Comparison of ENCODE assay signal across 21 cellular contexts in the genomic region with DNA sequence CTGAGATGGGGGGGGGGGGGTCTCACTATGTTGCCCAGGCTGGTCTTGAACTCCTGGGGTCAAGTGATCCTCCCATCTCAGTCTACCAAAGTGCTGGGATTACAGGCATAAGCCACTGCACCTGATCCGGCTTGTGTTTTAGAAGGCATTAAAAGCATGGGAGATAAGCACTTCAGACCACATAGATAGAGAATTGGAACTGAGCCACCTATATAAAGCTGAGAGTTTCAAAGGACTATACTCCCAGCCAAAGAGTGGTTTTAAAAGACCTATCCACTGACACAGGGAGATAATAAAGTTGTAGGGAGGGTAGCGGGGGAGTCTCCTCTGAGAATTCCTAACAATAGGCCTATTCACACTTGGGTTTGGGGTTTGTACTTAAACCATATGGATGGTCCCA.
"Had no signal": no experiment of that assay in that cellular context is flagged by ENCODE, and none has a peak within 500 bp of the region (broad histone marks: within the 10 kb centered on the region; RNA-seq: fewer than 3 reads in every experiment).

No MANE protein-coding gene starts in this region.

- H3K9me3 Mint-ChIP-seq: activated CD4-positive, alpha-beta memory T cell treated with anti-CD3 and anti-CD28 coated beads, Interleukin-2, amount 10 ng/mL, durations not matched to agents 7 days and 5 days; activated naive CD8-positive, alpha-beta T cell treated with anti-CD3 and anti-CD28 coated beads for 36 hours; activated T-cell treated with anti-CD3 and anti-CD28 coated beads, Interleukin-2, amount 50 U/mL, for 72 hours; nephron; stimulated activated naive CD8-positive, alpha-beta T cell treated with anti-CD3 and anti-CD28 coated beads, Interleukin-15, amount 100 ng/mL, for 72 hours had no signal

- H3K4me1 ChIP-seq: ascending aorta, gastrocnemius medialis, psoas muscle had no signal

- H3K9me3 ChIP-seq: ascending aorta, gastrocnemius medialis, heart right ventricle, mucosa of descending colon, psoas muscle, thoracic aorta had no signal

- H3K27ac ChIP-seq: ascending aorta, gastrocnemius medialis, heart right ventricle, psoas muscle, thoracic aorta had no signal

- DNase-seq: activated CD4-positive, alpha-beta memory T cell treated with anti-CD3 and anti-CD28 coated beads, Interleukin-2, amount 10 ng/mL, durations not matched to agents 7 days and 5 days; activated CD8-positive, alpha-beta memory T cell treated with anti-CD3 and anti-CD28 coated beads, Interleukin-2, amount 50 U/mL, for 4 hours; activated gamma-delta T cell treated with Interleukin-2 at 50 U/mL for 16 hours; activated naive CD8-positive, alpha-beta T cell treated with anti-CD3 and anti-CD28 coated beads for 36 hours; activated T-cell treated with anti-CD3 and anti-CD28 coated beads, Interleukin-2, amount 50 U/mL, for 72 hours; gastrocnemius medialis; heart right ventricle; mammary epithelial cell; mucosa of descending colon; psoas muscle; stimulated activated CD4-positive, alpha-beta T cell treated with anti-CD3 and anti-CD28 coated beads, Interleukin-4, amount 100 ng/mL, for 1 hour; stimulated activated CD8-positive, alpha-beta memory T cell treated with anti-CD3 and anti-CD28 coated beads, Interleukin-4, amount 100 ng/mL, for 48 hours; stimulated activated naive CD8-positive, alpha-beta T cell treated with anti-CD3 and anti-CD28 coated beads, Interleukin-15, amount 100 ng/mL, for 72 hours; T-helper 2 cell had no signal

- H3K36me3 ChIP-seq: gastrocnemius medialis, thoracic aorta had no signal

- H3K4me3 ChIP-seq: ascending aorta, gastrocnemius medialis, heart right ventricle, mucosa of descending colon, psoas muscle, thoracic aorta had no signal

- H3K27me3 Mint-ChIP-seq: activated CD4-positive, alpha-beta memory T cell treated with anti-CD3 and anti-CD28 coated beads, Interleukin-2, amount 10 ng/mL, durations not matched to agents 7 days and 5 days; activated naive CD8-positive, alpha-beta T cell treated with anti-CD3 and anti-CD28 coated beads for 36 hours; stimulated activated naive CD8-positive, alpha-beta T cell treated with anti-CD3 and anti-CD28 coated beads, Interleukin-15, amount 100 ng/mL, for 72 hours had no signal

- H3K4me3 Mint-ChIP-seq: activated CD4-positive, alpha-beta memory T cell treated with anti-CD3 and anti-CD28 coated beads, Interleukin-2, amount 10 ng/mL, durations not matched to agents 7 days and 5 days; activated naive CD8-positive, alpha-beta T cell treated with anti-CD3 and anti-CD28 coated beads for 36 hours; activated T-cell treated with anti-CD3 and anti-CD28 coated beads, Interleukin-2, amount 50 U/mL, for 72 hours; nephron; stimulated activated naive CD8-positive, alpha-beta T cell treated with anti-CD3 and anti-CD28 coated beads, Interleukin-15, amount 100 ng/mL, for 72 hours had no signal

- H3K27me3 ChIP-seq: ascending aorta, gastrocnemius medialis, heart right ventricle had no signal

- H3K27ac Mint-ChIP-seq: activated CD4-positive, alpha-beta memory T cell treated with anti-CD3 and anti-CD28 coated beads, Interleukin-2, amount 10 ng/mL, durations not matched to agents 7 days and 5 days; activated T-cell treated with anti-CD3 and anti-CD28 coated beads, Interleukin-2, amount 50 U/mL, for 72 hours; nephron; stimulated activated naive CD8-positive, alpha-beta T cell treated with anti-CD3 and anti-CD28 coated beads, Interleukin-15, amount 100 ng/mL, for 72 hours had no signal

- FAIRE-seq: colon, endothelial cell of umbilical vein, islet of Langerhans had no signal

- ATAC-seq: activated T-cell treated with anti-CD3 and anti-CD28 coated beads, Interleukin-2, amount 50 U/mL, for 72 hours; gastrocnemius medialis; heart right ventricle; left lobe of liver; mucosa of descending colon; psoas muscle; stimulated activated naive CD8-positive, alpha-beta T cell treated with anti-CD3 and anti-CD28 coated beads, Interleukin-15, amount 100 ng/mL, for 72 hours had no signal
